8 cellular contexts compared by ENCODE assay signal in genomic region chr5:113294341-113295110, GRCh38.
DNase-seq lines count a peak whose midpoint lies in the region; ATAC-seq and TF ChIP-seq lines count a peak whose summit lies in the region.

No MANE protein-coding gene starts in this region.

- H3K4me3 ChIP-seq in BJ (ENCODE audit: low read depth, low read length) = peak overlapping the region; percentile 62

- CTCF ChIA-PET in BJ (lab: Yijun Ruan, JAX) = interaction anchor here (0.6 to 2.1 kb wide), 5 partner anchors 13 to 298 kb away, joined by 3 to 6 read pairs (median 4); no protein-coding TSS in a partner anchor

- no peaks in the 10 kb centered on the region for H3K36me3 ChIP-seq in BJ (ENCODE audit: control insufficient read depth, insufficient read depth, low read length)

- intact Hi-C loops in natural killer cell (cut with micrococcal nuclease) = no loop called here

- H3K27me3 Mint-ChIP-seq in activated T-helper 17 cell treated with anti-CD3 and anti-CD28 coated beads, Interleukin-2, amount 50 U/mL, for 72 hours = peaks cover 16% of the 10 kb centered on the region
- peaks cover 55 to 66% of the 10 kb centered on the region in 2 donors for H3K27me3 Mint-ChIP-seq in natural killer cell (ENCODE audit: low read depth in 2 of 2)
- H3K27me3 Mint-ChIP-seq in stimulated activated naive B cell treated with anti-CD40 and anti-IgM and Interleukin-4, amounts not matched to agents 10 μg/mL and 1 μg/mL and 100 μg/mL, for 72 hours = peaks cover 59 to 64% of the 10 kb centered on the region in 2 donors

- POLR2A ChIA-PET in BJ (lab: Charles Lee) = interaction anchor here (0.6 kb wide), 1 partner anchor 122 kb away, joined by 3 read pairs; no protein-coding TSS in a partner anchor

- H3K27ac Mint-ChIP-seq in activated T-helper 17 cell treated with anti-CD3 and anti-CD28 coated beads, Interleukin-2, amount 50 U/mL, for 72 hours = peak overlapping the region; percentile 58
- peak overlapping the region in 1 of 2 donors; percentile 64 for H3K27ac Mint-ChIP-seq in natural killer cell
- H3K27ac Mint-ChIP-seq in stimulated activated naive B cell treated with anti-CD40 and anti-IgM and Interleukin-4, amounts not matched to agents 10 μg/mL and 1 μg/mL and 100 μg/mL, for 72 hours = no peak overlapping the region

- peak overlapping the region; percentile 83 for H3K4me3 Mint-ChIP-seq in activated T-helper 17 cell treated with anti-CD3 and anti-CD28 coated beads, Interleukin-2, amount 50 U/mL, for 72 hours
- peak overlapping the region; percentile 89 for H3K4me3 Mint-ChIP-seq in natural killer cell
- H3K4me3 Mint-ChIP-seq in stimulated activated naive B cell treated with anti-CD40 and anti-IgM and Interleukin-4, amounts not matched to agents 10 μg/mL and 1 μg/mL and 100 μg/mL, for 72 hours = peak overlapping the region; percentile 82 to 85

- no peaks in the 10 kb centered on the region for H3K9me3 Mint-ChIP-seq in activated T-helper 17 cell treated with anti-CD3 and anti-CD28 coated beads, Interleukin-2, amount 50 U/mL, for 72 hours
- no peaks in the 10 kb centered on the region for H3K9me3 Mint-ChIP-seq in natural killer cell
- peaks cover 0 to 1% of the 10 kb centered on the region in 2 donors for H3K9me3 Mint-ChIP-seq in stimulated activated naive B cell treated with anti-CD40 and anti-IgM and Interleukin-4, amounts not matched to agents 10 μg/mL and 1 μg/mL and 100 μg/mL, for 72 hours

- TF ChIP-seq CTCF in BJ (IDR thresholded peaks at IDR 0.05; ENCODE audit: insufficient read depth, low read depth, low read length) = peak; percentile 45
- TF ChIP-seq CTCF in natural killer cell (IDR thresholded peaks at IDR 0.05) = no peak

- peaks cover 12% of the 10 kb centered on the region for H3K4me1 Mint-ChIP-seq in activated T-helper 17 cell treated with anti-CD3 and anti-CD28 coated beads, Interleukin-2, amount 50 U/mL, for 72 hours
- H3K4me1 Mint-ChIP-seq in natural killer cell = peaks cover 16% of the 10 kb centered on the region in 2 donors
- H3K4me1 Mint-ChIP-seq in stimulated activated naive B cell treated with anti-CD40 and anti-IgM and Interleukin-4, amounts not matched to agents 10 μg/mL and 1 μg/mL and 100 μg/mL, for 72 hours = peaks cover 7 to 17% of the 10 kb centered on the region in 2 donors

- no peaks in the 10 kb centered on the region for H3K36me3 Mint-ChIP-seq in activated T-helper 17 cell treated with anti-CD3 and anti-CD28 coated beads, Interleukin-2, amount 50 U/mL, for 72 hours (ENCODE audit: low read depth)
- H3K36me3 Mint-ChIP-seq in natural killer cell = no peaks in the 10 kb centered on the region
- H3K36me3 Mint-ChIP-seq in stimulated activated naive B cell treated with anti-CD40 and anti-IgM and Interleukin-4, amounts not matched to agents 10 μg/mL and 1 μg/mL and 100 μg/mL, for 72 hours = no peaks in the 10 kb centered on the region

- DNase-seq in BJ (ENCODE audit: low read depth) = peak; percentile 52
- peak; percentile 65 for DNase-seq in GM19240 (ENCODE audit: insufficient read length, low spot score)
- peak; percentile 91 for DNase-seq in fibroblast of peridontal ligament (ENCODE audit: extremely low read depth)
- peak; percentile 42 for DNase-seq in natural killer cell
- peak; percentile 53 for DNase-seq in stimulated activated naive B cell treated with anti-CD40 and anti-IgM and Interleukin-4, amounts not matched to agents 10 μg/mL and 1 μg/mL and 100 μg/mL, for 72 hours

- no peaks in the 10 kb centered on the region for H3K27me3 ChIP-seq in BJ (ENCODE audit: control insufficient read depth, insufficient read depth, low read length)

- ATAC-seq in HG03439 (IDR thresholded peaks at IDR 0.05; ENCODE audit: unreplicated experiment) (peak; percentile 94), natural killer cell (peak; percentile 85 to 94 (median 89))
- ATAC-seq in activated T-helper 17 cell treated with anti-CD3 and anti-CD28 coated beads, Interleukin-2, amount 50 U/mL, for 72 hours (replicated peaks) = peak; percentile 96
- ATAC-seq in stimulated activated naive B cell treated with anti-CD40 and anti-IgM and Interleukin-4, amounts not matched to agents 10 μg/mL and 1 μg/mL and 100 μg/mL, for 72 hours (replicated peaks) = peak; percentile 92 to 97

TF ChIP-seq in PFSK-1, 5 proteins besides CTCF, POLR2A, EP300 and RAD21:
- TF ChIP-seq TAF1 (IDR thresholded peaks at IDR 0.05; ENCODE audit: borderline replicate concordance, insufficient read depth, low read length) (peak; percentile 95), POLR2AphosphoS5 (IDR thresholded peaks at IDR 0.05; ENCODE audit: low read depth, low read length) (peak; percentile 91), SIN3A (IDR thresholded peaks at IDR 0.05; ENCODE audit: borderline replicate concordance, insufficient read depth, low read length) (peak; percentile 97; the same call in 1 of the 2 replicates), FOXP2 (optimal IDR thresholded peaks at IDR 0.05; ENCODE audit: borderline replicate concordance, extremely low read depth, extremely low read length, insufficient read depth) (no peak), REST (IDR thresholded peaks at IDR 0.05; ENCODE audit: insufficient read depth in 1 of 2, low read depth in 2 of 2, low read length in 2 of 2) (peak; percentile 30 to 47; a peak in 1 of 4 replicates)

Comparison
In these comparisons a context has a peak if more than half of its experiments do, and no peak if none do; other contexts are left out.
1. Peak in every context shown above with its lines: DNase-seq, ATAC-seq and H3K4me3 ChIP-seq.